In the genomic region with DNA sequence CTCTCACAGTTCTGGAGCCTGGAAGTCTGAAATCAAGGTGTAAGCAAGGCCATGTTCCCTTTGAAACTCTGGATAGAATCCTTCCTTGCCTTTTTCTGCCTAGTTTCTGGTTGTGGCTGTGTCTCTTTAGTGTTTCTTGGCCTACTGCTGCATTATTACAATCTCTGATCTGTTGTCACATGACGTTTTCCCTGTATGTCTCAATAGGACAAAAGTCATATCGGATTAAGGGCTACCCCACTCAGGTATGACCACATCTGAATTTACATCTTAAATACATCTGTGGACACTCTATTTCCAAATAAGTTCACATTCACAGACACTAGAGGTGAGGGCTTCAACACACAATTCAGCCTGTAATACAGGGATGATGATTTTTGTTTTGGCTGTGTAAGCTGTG, we compare ENCODE assay signal across 33 cellular contexts.
"Had no signal": no experiment of that assay in that cellular context is flagged by ENCODE, and none has a peak within 500 bp of the region (broad histone marks: within the 10 kb centered on the region; RNA-seq: fewer than 3 reads in every experiment).

No MANE protein-coding gene starts in this region.

- H3K9me3 ChIP-seq: adrenal gland, ascending aorta, gastroesophageal sphincter, left lung, thoracic aorta, uterus had no signal

- H3K9ac ChIP-seq: parathyroid adenoma had no signal

- H3K36me3 Mint-ChIP-seq: activated naive CD8-positive, alpha-beta T cell treated with anti-CD3 and anti-CD28 coated beads for 36 hours; brain; naive thymus-derived CD4-positive, alpha-beta T cell; stimulated activated effector memory CD8-positive, alpha-beta T cell treated with anti-CD3 and anti-CD28 coated beads, Interleukin-12 subunit alpha, Interleukin-12 subunit beta, amount 100 ng/mL, for 72 hours; type B pancreatic cell had no signal

- H3K9me3 Mint-ChIP-seq: activated naive CD4-positive, alpha-beta T cell treated with anti-CD3 and anti-CD28 coated beads for 36 hours; activated naive CD8-positive, alpha-beta T cell treated with anti-CD3 and anti-CD28 coated beads for 36 hours; activated T-helper 1 cell treated with anti-CD3 and anti-CD28 coated beads, Interleukin-12 subunit alpha, Interleukin-12 subunit beta, Interleukin-2, Interleukin-4 antibody, amounts not matched to agents 30 ng/mL and 10 ng/mL and 1 ng/mL, durations not matched to agents 14 hours and 24 hours and 36 hours; naive thymus-derived CD4-positive, alpha-beta T cell; neural crest cell; stimulated activated effector memory CD8-positive, alpha-beta T cell treated with anti-CD3 and anti-CD28 coated beads, Interleukin-12 subunit alpha, Interleukin-12 subunit beta, amount 100 ng/mL, for 72 hours; stimulated activated naive CD8-positive, alpha-beta T cell treated with anti-CD3 and anti-CD28 coated beads, Interleukin-15, Interleukin-2, amounts not matched to agents 100 ng/mL and 50 ng/mL, for 24 hours; type B pancreatic cell had no signal

- ATAC-seq: activated CD4-positive, CD25-positive, alpha-beta regulatory T cell treated with anti-CD3 and anti-CD28 coated beads, Interleukin-2, amount 50 U/mL, for 24 hours; gastroesophageal sphincter; left lung; naive thymus-derived CD4-positive, alpha-beta T cell; right cardiac atrium; stimulated activated effector memory CD8-positive, alpha-beta T cell treated with anti-CD3 and anti-CD28 coated beads, Interleukin-12 subunit alpha, Interleukin-12 subunit beta, amount 100 ng/mL, for 72 hours had no signal

- FAIRE-seq: TTC549 had no signal

- H3K4me3 Mint-ChIP-seq: activated naive CD4-positive, alpha-beta T cell treated with anti-CD3 and anti-CD28 coated beads for 36 hours; activated naive CD8-positive, alpha-beta T cell treated with anti-CD3 and anti-CD28 coated beads for 36 hours; activated T-helper 1 cell treated with anti-CD3 and anti-CD28 coated beads, Interleukin-12 subunit alpha, Interleukin-12 subunit beta, Interleukin-2, Interleukin-4 antibody, amounts not matched to agents 30 ng/mL and 10 ng/mL and 1 ng/mL, durations not matched to agents 14 hours and 24 hours and 36 hours; brain; naive thymus-derived CD4-positive, alpha-beta T cell; neural crest cell; stimulated activated effector memory CD8-positive, alpha-beta T cell treated with anti-CD3 and anti-CD28 coated beads, Interleukin-12 subunit alpha, Interleukin-12 subunit beta, amount 100 ng/mL, for 72 hours; stimulated activated naive CD8-positive, alpha-beta T cell treated with anti-CD3 and anti-CD28 coated beads, Interleukin-15, Interleukin-2, amounts not matched to agents 100 ng/mL and 50 ng/mL, for 24 hours; type B pancreatic cell had no signal

- H3K27ac ChIP-seq: adrenal gland, coronary artery, dorsolateral prefrontal cortex, left lung, parathyroid adenoma, uterus, VCaP had no signal

- H2AFZ ChIP-seq: parathyroid adenoma had no signal

- H3K27me3 ChIP-seq: adrenal gland, ascending aorta, dorsolateral prefrontal cortex, gastroesophageal sphincter, left lung, uterus had no signal

- H3K27me3 Mint-ChIP-seq: activated naive CD8-positive, alpha-beta T cell treated with anti-CD3 and anti-CD28 coated beads for 36 hours; brain; stimulated activated naive CD8-positive, alpha-beta T cell treated with anti-CD3 and anti-CD28 coated beads, Interleukin-15, Interleukin-2, amounts not matched to agents 100 ng/mL and 50 ng/mL, for 24 hours; type B pancreatic cell had no signal

- H3K4me1 ChIP-seq: parathyroid adenoma, uterus had no signal

- H3K4me3 ChIP-seq: adrenal gland, ascending aorta, coronary artery, gastroesophageal sphincter, left lung, thoracic aorta, uterus had no signal

- DNase-seq: activated CD4-positive, alpha-beta T cell treated with anti-CD3 and anti-CD28 coated beads for 48 hours; activated CD4-positive, alpha-beta T cell treated with anti-CD3 and anti-CD28 coated beads, Interleukin-2, amount 50 U/mL, for 48 hours; activated CD8-positive, alpha-beta memory T cell treated with anti-CD3 and anti-CD28 coated beads, Interleukin-2, amount 50 U/mL, for 4 hours; activated effector memory CD4-positive, alpha-beta T cell treated with anti-CD3 and anti-CD28 coated beads, Interleukin-2, amount 50 U/mL, for 16 hours; activated naive CD4-positive, alpha-beta T cell treated with anti-CD3 and anti-CD28 coated beads for 36 hours; activated naive CD8-positive, alpha-beta T cell treated with anti-CD3 and anti-CD28 coated beads for 36 hours; activated T-cell treated with anti-CD3 and anti-CD28 coated beads, Interleukin-2, amount 50 U/mL, for 1 hour; adrenal gland; dorsolateral prefrontal cortex; effector memory CD4-positive, alpha-beta T cell; head of caudate nucleus; hypothalamus; left lung; naive thymus-derived CD4-positive, alpha-beta T cell; nucleus accumbens; right cardiac atrium; stimulated activated CD4-positive, alpha-beta T cell treated with anti-CD3 and anti-CD28 coated beads, Interleukin-12 subunit alpha, Interleukin-12 subunit beta, amount 100 ng/mL, for 4 hours; stimulated activated CD4-positive, alpha-beta T cell treated with anti-CD3 and anti-CD28 coated beads, Interleukin-4, amount 100 ng/mL, for 1 hour; uterus had no signal

- H3K36me3 ChIP-seq: adrenal gland, ascending aorta, gastroesophageal sphincter, left lung, thoracic aorta, uterus had no signal

- H3K27ac Mint-ChIP-seq: activated naive CD4-positive, alpha-beta T cell treated with anti-CD3 and anti-CD28 coated beads for 36 hours; activated naive CD8-positive, alpha-beta T cell treated with anti-CD3 and anti-CD28 coated beads for 36 hours; activated T-helper 1 cell treated with anti-CD3 and anti-CD28 coated beads, Interleukin-12 subunit alpha, Interleukin-12 subunit beta, Interleukin-2, Interleukin-4 antibody, amounts not matched to agents 30 ng/mL and 10 ng/mL and 1 ng/mL, durations not matched to agents 14 hours and 24 hours and 36 hours; brain; naive thymus-derived CD4-positive, alpha-beta T cell; stimulated activated effector memory CD8-positive, alpha-beta T cell treated with anti-CD3 and anti-CD28 coated beads, Interleukin-12 subunit alpha, Interleukin-12 subunit beta, amount 100 ng/mL, for 72 hours; stimulated activated naive CD8-positive, alpha-beta T cell treated with anti-CD3 and anti-CD28 coated beads, Interleukin-15, Interleukin-2, amounts not matched to agents 100 ng/mL and 50 ng/mL, for 24 hours; type B pancreatic cell had no signal
